Comparison of ENCODE assay signal across 8 cellular contexts in genomic region chr2:218396688-218397501, GRCh38. TPM values are rescaled to one million over a fixed set of nuclear protein-coding genes. Genes with fewer than 3 reads are reported as not detected.
DNase-seq lines count a peak whose midpoint lies in the region; TF ChIP-seq lines count a peak whose summit lies in the region.

No MANE protein-coding gene starts in this region.

- H3K36me3 ChIP-seq in endodermal cell (ENCODE audit: control insufficient read depth, insufficient read depth, low read length): peaks cover 5% of the 10 kb centered on the region

- peak overlapping the region; percentile 94 for H3K4me3 ChIP-seq in endodermal cell (ENCODE audit: low read length)

- no peaks in the 10 kb centered on the region for H3K9me3 ChIP-seq in endodermal cell (ENCODE audit: control insufficient read depth, low read length)

- WGBS in endodermal cell (ENCODE audit: insufficient coverage in 1 of 2, insufficient read length in 1 of 2), 2 experiments: 1 to 2% methylated on average over 16 to 28 of the region's 28 CpGs

- H3K9me3 Mint-ChIP-seq in endodermal cell: no peaks in the 10 kb centered on the region
- no peaks in the 10 kb centered on the region for H3K9me3 Mint-ChIP-seq in stimulated activated naive CD8-positive, alpha-beta T cell treated with anti-CD3 and anti-CD28 coated beads, Interleukin-15, Interleukin-2, amounts not matched to agents 100 ng/mL and 50 ng/mL, for 24 hours

- peaks cover 23% of the 10 kb centered on the region for H3K27me3 Mint-ChIP-seq in endodermal cell (ENCODE audit: insufficient read depth)
- H3K27me3 Mint-ChIP-seq in stimulated activated naive CD8-positive, alpha-beta T cell treated with anti-CD3 and anti-CD28 coated beads, Interleukin-15, Interleukin-2, amounts not matched to agents 100 ng/mL and 50 ng/mL, for 24 hours: peaks cover 5% of the 10 kb centered on the region

- no peak for TF ChIP-seq CTCF in endodermal cell (conservative IDR thresholded peaks at IDR 0.05)

- peaks cover 18% of the 10 kb centered on the region for H3K4me1 Mint-ChIP-seq in endodermal cell
- H3K4me1 Mint-ChIP-seq in stimulated activated naive CD8-positive, alpha-beta T cell treated with anti-CD3 and anti-CD28 coated beads, Interleukin-15, Interleukin-2, amounts not matched to agents 100 ng/mL and 50 ng/mL, for 24 hours (ENCODE audit: low read depth): peaks cover 63% of the 10 kb centered on the region

- DNase-seq in NCI-H82 (lab: John Stamatoyannopoulos, UW): peak; percentile 55
- no peak for DNase-seq in NCI-H82 treated with DMSO at 0.1 percent for 48 hours (lab: John Stamatoyannopoulos, UW; ENCODE audit: unreplicated experiment)
- peak; percentile 63 for DNase-seq in NCI-H748 treated with DMSO at 0.1 percent for 48 hours (lab: John Stamatoyannopoulos, UW)
- peak; percentile 70 for DNase-seq in activated CD8-positive, alpha-beta memory T cell treated with anti-CD3 and anti-CD28 coated beads, Interleukin-2, amount 50 U/mL, for 1 hour (ENCODE audit: extremely low read depth)
- DNase-seq in endodermal cell: peak; percentile 81
- peak; percentile 50 for DNase-seq in midbrain (lab: John Stamatoyannopoulos, UW)
- DNase-seq in SKM-1 treated with dmso at 0.1 percent for 144 hours (lab: John Stamatoyannopoulos, UW; ENCODE audit: unreplicated experiment): no peak

- peak overlapping the region; percentile 99 for H3K27ac Mint-ChIP-seq in endodermal cell
- peak overlapping the region; percentile 84 for H3K27ac Mint-ChIP-seq in stimulated activated naive CD8-positive, alpha-beta T cell treated with anti-CD3 and anti-CD28 coated beads, Interleukin-15, Interleukin-2, amounts not matched to agents 100 ng/mL and 50 ng/mL, for 24 hours

- peak overlapping the region; percentile 98 for H3K27ac ChIP-seq in endodermal cell (ENCODE audit: low read depth, low read length)

- H3K9ac ChIP-seq in endodermal cell (ENCODE audit: extremely low read depth, low read length, poor library complexity, severe bottlenecking): peak overlapping the region; percentile 95

- H3K27me3 ChIP-seq in endodermal cell (ENCODE audit: control insufficient read depth, insufficient read depth, low read length, poor library complexity, severe bottlenecking): no peaks in the 10 kb centered on the region

- H3K4me3 Mint-ChIP-seq in endodermal cell: peak overlapping the region; percentile 88
- H3K4me3 Mint-ChIP-seq in stimulated activated naive CD8-positive, alpha-beta T cell treated with anti-CD3 and anti-CD28 coated beads, Interleukin-15, Interleukin-2, amounts not matched to agents 100 ng/mL and 50 ng/mL, for 24 hours: peak overlapping the region; percentile 88

- no peaks in the 10 kb centered on the region for H3K36me3 Mint-ChIP-seq in endodermal cell (ENCODE audit: low read depth)
- H3K36me3 Mint-ChIP-seq in stimulated activated naive CD8-positive, alpha-beta T cell treated with anti-CD3 and anti-CD28 coated beads, Interleukin-15, Interleukin-2, amounts not matched to agents 100 ng/mL and 50 ng/mL, for 24 hours (ENCODE audit: low read depth): no peaks in the 10 kb centered on the region

- no peaks in the 10 kb centered on the region for H3K4me1 ChIP-seq in endodermal cell (ENCODE audit: control insufficient read depth, insufficient read depth, low read length)

RNA-seq across cellular contexts. Expression of gene CTDSP1, which starts 2.8 kb away (rescaled TPM):
- 100 to 1,000 TPM in 1 of 2 donors, 10 to 100 TPM in 1; 66.8 to 123 TPM for total RNA-seq in endodermal cell
- polyA plus RNA-seq in endodermal cell (2013, experiment 1 of 2): 44.8 TPM
- 37.9 TPM for polyA plus RNA-seq in endodermal cell (2013, experiment 2 of 2)

RNA-seq across cellular contexts. Expression of gene SLC11A1, which starts 14.8 kb away (rescaled TPM):
- under 1 TPM in 1 of 2 donors, not detected in 1; 0.09 TPM for total RNA-seq in endodermal cell
- 0.50 TPM for polyA plus RNA-seq in endodermal cell (2013, experiment 1 of 2)
- not detected for polyA plus RNA-seq in endodermal cell (2013, experiment 2 of 2)

RNA-seq across cellular contexts. Expression of gene VIL1, which starts 22.0 kb away (rescaled TPM):
- 10 to 100 TPM; 70.2 to 83.1 TPM for total RNA-seq in endodermal cell
- polyA plus RNA-seq in endodermal cell (2013, experiment 1 of 2): 11.8 TPM
- polyA plus RNA-seq in endodermal cell (2013, experiment 2 of 2): 12.1 TPM

RNA-seq across cellular contexts. Expression of gene CATIP, which starts 40.2 kb away (rescaled TPM):
- 1 to 10 TPM in 1 of 2 donors, under 1 TPM in 1; 0.22 to 1.0 TPM for total RNA-seq in endodermal cell
- 0.46 TPM for polyA plus RNA-seq in endodermal cell (2013, experiment 1 of 2)
- 0.46 TPM for polyA plus RNA-seq in endodermal cell (2013, experiment 2 of 2)

Comparison
In these comparisons a context has a peak if more than half of its experiments do, and no peak if none do; other contexts are left out.
1. DNase-seq: peak in NCI-H82 (single experiment), NCI-H748 treated with DMSO at 0.1 percent for 48 hours (single experiment), activated CD8-positive, alpha-beta memory T cell treated with anti-CD3 and anti-CD28 coated beads, Interleukin-2, amount 50 U/mL, for 1 hour (single experiment), endodermal cell (single experiment) and midbrain (single experiment); none in NCI-H82 treated with DMSO at 0.1 percent for 48 hours (single experiment) and SKM-1 treated with dmso at 0.1 percent for 144 hours (single experiment).